Comparison of ENCODE assay signal across 23 cellular contexts in the genomic region with DNA sequence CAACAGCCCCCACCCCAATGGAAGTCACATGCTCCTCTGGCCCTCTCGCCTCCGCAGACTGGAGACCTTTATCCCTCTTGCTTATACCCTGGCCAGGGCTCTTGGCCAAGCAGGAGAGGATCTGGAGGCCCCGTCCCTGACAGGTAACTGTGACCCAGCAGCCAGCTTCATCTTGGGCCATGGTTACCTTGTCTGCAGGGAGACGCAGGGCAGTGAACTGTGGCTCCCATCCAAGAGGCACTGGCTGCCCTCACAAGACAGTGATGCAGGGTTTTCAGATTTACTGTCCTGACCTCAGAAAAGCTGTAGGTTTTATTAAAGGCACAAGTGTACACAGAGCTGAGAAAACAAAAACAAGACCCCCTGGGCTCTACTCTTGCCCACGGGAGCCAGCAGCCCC.
DNase-seq lines count a peak whose midpoint lies in the region; ATAC-seq and TF ChIP-seq lines count a peak whose summit lies in the region.
"Had no signal": no experiment of that assay in that cellular context is flagged by ENCODE, and none has a peak within 500 bp of the region (broad histone marks: within the 10 kb centered on the region; RNA-seq: fewer than 3 reads in every experiment).

No MANE protein-coding gene starts in this region.

- BruUV-seq in A673 (replicated peaks; lab: Mats Ljungman, UMichigan) (no TSS peak), mammary epithelial cell (replicated peaks; lab: Mats Ljungman, UMichigan) (no TSS peak)

- H3K9me2 ChIP-seq in hepatocyte (replicated peaks; ENCODE audit: insufficient read depth): no peaks in the 10 kb centered on the region

- CTCF ChIA-PET in A673 (lab: Charles Lee) (no interaction called here), mammary epithelial cell (lab: Charles Lee; ENCODE audit: low non-redundant PET) (no interaction called here)

- H3K27me3 ChIP-seq in A673 (replicated peaks; ENCODE audit: insufficient read depth, low read depth, low read length, poor library complexity) (no peaks in the 10 kb centered on the region), WERI-Rb-1 (ENCODE audit: insufficient read depth, low read depth, severe bottlenecking) (no peaks in the 10 kb centered on the region), hepatocyte (no peaks in the 10 kb centered on the region), ovary (no peaks in the 10 kb centered on the region), mammary epithelial cell (ENCODE audit: insufficient read depth, low read length) (no peaks in the 10 kb centered on the region)

- 75% methylated on average over 5 of the region's 5 CpGs for WGBS in hepatocyte (ENCODE audit: low lambda C conversion rate, missing lambda C conversion rate)
- WGBS in ovary, 3 donors: 33 to 36% (median 36%) methylated on average over 5 of the region's 5 CpGs
- 38% methylated on average over 5 of the region's 5 CpGs for WGBS in mammary epithelial cell (ENCODE audit: low coverage, missing lambda C conversion rate)

- intact Hi-C loops in A673 (cut with micrococcal nuclease; ENCODE audit: unreplicated experiment): no loop called here
- intact Hi-C loops in ovary (cut with DNase I): no loop called here
- intact Hi-C loops in mammary epithelial cell (cut with micrococcal nuclease): no loop called here

- POLR2A ChIA-PET in A673 (lab: Charles Lee; ENCODE audit: low non-redundant PET): no interaction called here

- TF ChIP-seq EP300 in ovary (IDR thresholded peaks at IDR 0.05): no peak

- no peak overlapping the region for H2AFZ ChIP-seq in hepatocyte
- H2AFZ ChIP-seq in mammary epithelial cell (ENCODE audit: low read depth, low read length): no peak overlapping the region

- in situ Hi-C loops in mammary epithelial cell (cut with MboI; ENCODE audit: low sequenced_read_pairs in 2 of 2): no loop called here

- H3K9me3 ChIP-seq in A673 (ENCODE audit: low read depth, low read length, poor library complexity, severe bottlenecking): no peaks in the 10 kb centered on the region
- H3K9me3 ChIP-seq in WERI-Rb-1 (ENCODE audit: severe bottlenecking): no peaks in the 10 kb centered on the region
- no peaks in the 10 kb centered on the region for H3K9me3 ChIP-seq in hepatocyte (ENCODE audit: low read depth)
- H3K9me3 ChIP-seq in ovary: no peaks in the 10 kb centered on the region
- H3K9me3 ChIP-seq in mammary epithelial cell (replicated peaks; ENCODE audit: insufficient read depth, low read length): peaks cover 6% of the 10 kb centered on the region
- H3K9me3 ChIP-seq: HAP-1 had no signal

- no peak for TF ChIP-seq POLR2A in ovary (IDR thresholded peaks at IDR 0.05)

- no peak for ATAC-seq in HG02642 (IDR thresholded peaks at IDR 0.05; ENCODE audit: poor library complexity, unreplicated experiment)
- ATAC-seq: GM12878, K562 had no signal

- dilution Hi-C loops in mammary epithelial cell (cut with HindIII; ENCODE audit: low sequenced_read_pairs): no loop called here

- H3K4me3 ChIP-seq in A673 (ENCODE audit: low read depth, low read length, poor library complexity, severe bottlenecking) (no peak overlapping the region), WERI-Rb-1 (ENCODE audit: low read depth, low read length) (no peak overlapping the region), hepatocyte (no peak overlapping the region), ovary (no peak overlapping the region), mammary epithelial cell (replicated peaks in 1 of 3; ENCODE audit: insufficient read depth in 1 of 3, low read depth in 2 of 3, low read length in 3 of 3) (no peak overlapping the region)
- H3K4me3 ChIP-seq: GM12878, HAP-1, K562 had no signal

- H3K4me1 ChIP-seq in A673 (ENCODE audit: insufficient read depth, low read length, poor library complexity, severe bottlenecking) (peaks cover 22% of the 10 kb centered on the region), hepatocyte (ENCODE audit: insufficient read depth) (peaks cover 13% of the 10 kb centered on the region), ovary (ENCODE audit: insufficient read depth) (peaks cover 10% of the 10 kb centered on the region), mammary epithelial cell (ENCODE audit: insufficient read depth, low read length) (no peaks in the 10 kb centered on the region)
- H3K4me1 ChIP-seq: HAP-1 had no signal

- no peaks in the 10 kb centered on the region for H3K79me2 ChIP-seq in hepatocyte
- no peaks in the 10 kb centered on the region for H3K79me2 ChIP-seq in mammary epithelial cell (ENCODE audit: insufficient read depth, low read length)

- H4K20me1 ChIP-seq in hepatocyte (ENCODE audit: insufficient read depth, poor library complexity, severe bottlenecking) (no peaks in the 10 kb centered on the region), mammary epithelial cell (ENCODE audit: insufficient read depth, low read length) (no peaks in the 10 kb centered on the region)

- peak overlapping the region; percentile 58 for H3K27ac ChIP-seq in A673 (ENCODE audit: low read depth, low read length, poor library complexity, severe bottlenecking)
- H3K27ac ChIP-seq in WERI-Rb-1: peak overlapping the region; percentile 76; the same call in 1 of the 2 replicates
- H3K27ac ChIP-seq in hepatocyte: peak overlapping the region; percentile 87
- H3K27ac ChIP-seq in ovary: peak overlapping the region; percentile 52 to 85
- no peak overlapping the region for H3K27ac ChIP-seq in mammary epithelial cell (ENCODE audit: insufficient read depth, low read depth, low read length)
- H3K27ac ChIP-seq: HL-60 had no signal

- H3K36me3 ChIP-seq in A673 (ENCODE audit: insufficient read depth, low read length, poor library complexity, severe bottlenecking) (no peaks in the 10 kb centered on the region), WERI-Rb-1 (no peaks in the 10 kb centered on the region), hepatocyte (replicated peaks; ENCODE audit: insufficient read depth, low read depth) (no peaks in the 10 kb centered on the region), ovary (no peaks in the 10 kb centered on the region), mammary epithelial cell (ENCODE audit: insufficient read depth, low read length) (no peaks in the 10 kb centered on the region)
- H3K36me3 ChIP-seq: HAP-1 had no signal

- H3K4me2 ChIP-seq in hepatocyte (peak overlapping the region; percentile 58), mammary epithelial cell (ENCODE audit: insufficient read depth, low read depth, low read length) (no peak overlapping the region)

- TF ChIP-seq CTCF in A673 (conservative IDR thresholded peaks at IDR 0.05; ENCODE audit: low read depth, low read length) (no peak), WERI-Rb-1 (IDR thresholded peaks at IDR 0.05; ENCODE audit: low read depth, low read length) (no peak), hepatocyte (IDR thresholded peaks at IDR 0.05; ENCODE audit: poor library complexity) (no peak), ovary (IDR thresholded peaks at IDR 0.05) (no peak), mammary epithelial cell (conservative IDR thresholded peaks at IDR 0.05 in 1 of 2, IDR thresholded peaks at IDR 0.05 in 1 of 2; ENCODE audit: extremely low read depth in 1 of 2, insufficient read depth in 1 of 2, low read depth in 1 of 2, low read length in 2 of 2) (no peak)

- H3K9ac ChIP-seq in mammary epithelial cell (ENCODE audit: insufficient read depth, low read length): no peak overlapping the region

- DNase-seq in A673 (ENCODE audit: low spot score): no peak
- DNase-seq in WERI-Rb-1: no peak
- no peak for DNase-seq in hepatocyte (ENCODE audit: low spot score)
- DNase-seq in ovary: peak in 2 of 5 donors; percentile 14 to 23
- no peak for DNase-seq in RPMI8226
- no peak for DNase-seq in mammary epithelial cell
- no peak for DNase-seq in HuH-7 (ENCODE audit: low spot score)
- DNase-seq: 8988T; C1 segment of cervical spinal cord; CD4-positive, CD25-positive, alpha-beta regulatory T cell; CD8-positive, alpha-beta memory T cell; COR-L47; DMS 273 treated with DMSO at 0.1 percent for 48 hours; DMS53; DND-41; EL; GOT3; IMR-90 had no signal
